1 cellular context compared by ENCODE assay signal in the genomic region with DNA sequence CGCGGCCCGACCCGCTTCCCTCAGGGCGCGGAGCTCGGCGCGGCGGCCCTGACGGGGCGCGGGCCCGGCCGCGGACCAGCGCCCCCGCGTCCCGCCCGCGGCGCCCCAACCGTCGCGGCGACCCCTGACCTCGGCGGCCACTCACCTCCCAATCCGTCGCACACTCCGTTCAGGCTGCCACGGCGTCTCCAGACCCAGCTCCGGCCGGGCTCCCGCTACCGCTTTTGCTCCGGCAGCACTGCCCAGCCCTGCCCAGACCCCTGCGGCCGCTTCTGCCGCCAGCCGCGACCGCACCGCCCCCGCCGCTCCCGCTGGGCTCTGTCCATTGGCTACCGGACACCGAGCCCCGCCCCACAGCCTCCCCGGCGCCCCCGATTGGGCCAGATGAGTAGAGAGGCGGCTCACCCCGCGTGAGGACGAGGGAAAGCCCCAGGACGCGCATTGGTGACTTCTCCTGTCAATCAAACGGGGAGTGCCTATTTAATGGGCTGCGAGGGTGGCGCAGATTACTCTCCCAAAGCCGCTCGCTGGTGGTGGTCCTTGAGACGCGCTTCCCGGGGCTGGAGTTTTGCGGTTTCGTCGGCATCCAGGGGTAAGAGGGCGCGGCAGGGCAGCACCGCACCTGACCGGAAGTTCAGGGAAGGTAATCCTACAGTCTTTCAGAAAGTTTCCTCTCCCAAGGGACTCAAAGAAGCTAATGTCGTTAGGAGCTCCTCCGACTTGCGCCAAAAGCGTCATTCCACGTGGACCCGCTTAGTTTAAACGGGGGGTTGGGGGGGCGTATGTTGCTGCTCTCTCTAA.
TF ChIP-seq lines count a peak whose summit lies in the region.

Gene PACSIN2, minus strand, starts transcription at position 274 of the 801 bp plus-strand sequence. CDS start 103,069 bp downstream, outside the sequence.

TF ChIP-seq in HepG2, 621 proteins besides CTCF, POLR2A, EP300 and RAD21 (continued from another document and continues in another):
- TF ChIP-seq AHDC1 (CRISPR knock-in tag; IDR thresholded peaks at IDR 0.05; ENCODE audit: borderline replicate concordance) (no peak), FOXA3 (CRISPR knock-in tag; IDR thresholded peaks at IDR 0.05) (peak; percentile 22; the same call in 1 of the 2 replicates), TEAD2 (CRISPR knock-in tag; IDR thresholded peaks at IDR 0.05) (no peak), ZNF878 (CRISPR knock-in tag; IDR thresholded peaks at IDR 0.05) (no peak), KLF13 (CRISPR knock-in tag; IDR thresholded peaks at IDR 0.05) (no peak), RORA (CRISPR knock-in tag; IDR thresholded peaks at IDR 0.05) (no peak), BRD4 (CRISPR knock-in tag; IDR thresholded peaks at IDR 0.05) (no peak; the same call in 1 of the 2 replicates), SMARCE1 (IDR thresholded peaks at IDR 0.05; ENCODE audit: borderline replicate concordance) (no peak), CERS6 (CRISPR knock-in tag; IDR thresholded peaks at IDR 0.05) (peak; percentile 48; the same call in 1 of the 2 replicates), PBX2 (CRISPR knock-in tag; IDR thresholded peaks at IDR 0.05) (peak; percentile 97), E2F1 (CRISPR knock-in tag; IDR thresholded peaks at IDR 0.05) (peak; percentile 60), ZNF496 (CRISPR knock-in tag; IDR thresholded peaks at IDR 0.05; ENCODE audit: insufficient replicate concordance) (no peak), ZNF737 (CRISPR knock-in tag; IDR thresholded peaks at IDR 0.05; ENCODE audit: borderline replicate concordance) (no peak), SMAD3 (CRISPR knock-in tag; IDR thresholded peaks at IDR 0.05) (peak; percentile 83; the same call in 1 of the 2 replicates), SOX13 (IDR thresholded peaks at IDR 0.05) (no peak), SOX13 (CRISPR knock-in tag; conservative IDR thresholded peaks at IDR 0.05 in 1 of 2, IDR thresholded peaks at IDR 0.05 in 1 of 2) (0 out of 4 replicates have a peak, but pooled peaks of 1 of the 2 experiments have one; percentile 21), IRF2 (CRISPR knock-in tag; IDR thresholded peaks at IDR 0.05) (0 out of 2 replicates have a peak, but pooled peaks have one; percentile 45), PHB2 (IDR thresholded peaks at IDR 0.05; ENCODE audit: partially characterized antibody) (no peak), FOXK2 (IDR thresholded peaks at IDR 0.05) (no peak), NFATC3 (CRISPR knock-in tag; IDR thresholded peaks at IDR 0.05) (no peak), ZSCAN21 (CRISPR knock-in tag; IDR thresholded peaks at IDR 0.05; ENCODE audit: borderline replicate concordance) (no peak; the same call in 1 of the 2 replicates), RBFOX2 (IDR thresholded peaks at IDR 0.05; ENCODE audit: low read depth, low read length) (peak; percentile 94), HOMEZ (CRISPR knock-in tag; IDR thresholded peaks at IDR 0.05; ENCODE audit: low read depth) (no peak), ONECUT2 (CRISPR knock-in tag; IDR thresholded peaks at IDR 0.05) (no peak), ATRX (CRISPR knock-in tag; IDR thresholded peaks at IDR 0.05; ENCODE audit: borderline replicate concordance) (no peak), ZBTB33 (CRISPR knock-in tag; IDR thresholded peaks at IDR 0.05) (no peak), ZBTB8A (CRISPR knock-in tag; IDR thresholded peaks at IDR 0.05; ENCODE audit: borderline replicate concordance, low read depth) (no peak), RARA (CRISPR knock-in tag; IDR thresholded peaks at IDR 0.05) (peak; percentile 31; the same call in 1 of the 2 replicates), POLR2AphosphoS5 (IDR thresholded peaks at IDR 0.05; ENCODE audit: low read depth, low read length) (peak; percentile 99), KLF9 (CRISPR knock-in tag; IDR thresholded peaks at IDR 0.05; ENCODE audit: low read depth) (no peak), NFE2L1 (CRISPR knock-in tag; IDR thresholded peaks at IDR 0.05; ENCODE audit: borderline replicate concordance) (no peak)
- TF ChIP-seq, protein P1, sequence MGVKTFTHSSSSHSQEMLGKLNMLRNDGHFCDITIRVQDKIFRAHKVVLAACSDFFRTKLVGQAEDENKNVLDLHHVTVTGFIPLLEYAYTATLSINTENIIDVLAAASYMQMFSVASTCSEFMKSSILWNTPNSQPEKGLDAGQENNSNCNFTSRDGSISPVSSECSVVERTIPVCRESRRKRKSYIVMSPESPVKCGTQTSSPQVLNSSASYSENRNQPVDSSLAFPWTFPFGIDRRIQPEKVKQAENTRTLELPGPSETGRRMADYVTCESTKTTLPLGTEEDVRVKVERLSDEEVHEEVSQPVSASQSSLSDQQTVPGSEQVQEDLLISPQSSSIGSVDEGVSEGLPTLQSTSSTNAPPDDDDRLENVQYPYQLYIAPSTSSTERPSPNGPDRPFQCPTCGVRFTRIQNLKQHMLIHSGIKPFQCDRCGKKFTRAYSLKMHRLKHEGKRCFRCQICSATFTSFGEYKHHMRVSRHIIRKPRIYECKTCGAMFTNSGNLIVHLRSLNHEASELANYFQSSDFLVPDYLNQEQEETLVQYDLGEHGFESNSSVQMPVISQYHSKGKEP (CRISPR knock-in tag; IDR thresholded peaks at IDR 0.05): no peak
- TF ChIP-seq, protein P2, sequence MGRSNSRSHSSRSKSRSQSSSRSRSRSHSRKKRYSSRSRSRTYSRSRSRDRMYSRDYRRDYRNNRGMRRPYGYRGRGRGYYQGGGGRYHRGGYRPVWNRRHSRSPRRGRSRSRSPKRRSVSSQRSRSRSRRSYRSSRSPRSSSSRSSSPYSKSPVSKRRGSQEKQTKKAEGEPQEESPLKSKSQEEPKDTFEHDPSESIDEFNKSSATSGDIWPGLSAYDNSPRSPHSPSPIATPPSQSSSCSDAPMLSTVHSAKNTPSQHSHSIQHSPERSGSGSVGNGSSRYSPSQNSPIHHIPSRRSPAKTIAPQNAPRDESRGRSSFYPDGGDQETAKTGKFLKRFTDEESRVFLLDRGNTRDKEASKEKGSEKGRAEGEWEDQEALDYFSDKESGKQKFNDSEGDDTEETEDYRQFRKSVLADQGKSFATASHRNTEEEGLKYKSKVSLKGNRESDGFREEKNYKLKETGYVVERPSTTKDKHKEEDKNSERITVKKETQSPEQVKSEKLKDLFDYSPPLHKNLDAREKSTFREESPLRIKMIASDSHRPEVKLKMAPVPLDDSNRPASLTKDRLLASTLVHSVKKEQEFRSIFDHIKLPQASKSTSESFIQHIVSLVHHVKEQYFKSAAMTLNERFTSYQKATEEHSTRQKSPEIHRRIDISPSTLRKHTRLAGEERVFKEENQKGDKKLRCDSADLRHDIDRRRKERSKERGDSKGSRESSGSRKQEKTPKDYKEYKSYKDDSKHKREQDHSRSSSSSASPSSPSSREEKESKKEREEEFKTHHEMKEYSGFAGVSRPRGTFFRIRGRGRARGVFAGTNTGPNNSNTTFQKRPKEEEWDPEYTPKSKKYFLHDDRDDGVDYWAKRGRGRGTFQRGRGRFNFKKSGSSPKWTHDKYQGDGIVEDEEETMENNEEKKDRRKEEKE (IDR thresholded peaks at IDR 0.05): no peak
- TF ChIP-seq, protein P3, sequence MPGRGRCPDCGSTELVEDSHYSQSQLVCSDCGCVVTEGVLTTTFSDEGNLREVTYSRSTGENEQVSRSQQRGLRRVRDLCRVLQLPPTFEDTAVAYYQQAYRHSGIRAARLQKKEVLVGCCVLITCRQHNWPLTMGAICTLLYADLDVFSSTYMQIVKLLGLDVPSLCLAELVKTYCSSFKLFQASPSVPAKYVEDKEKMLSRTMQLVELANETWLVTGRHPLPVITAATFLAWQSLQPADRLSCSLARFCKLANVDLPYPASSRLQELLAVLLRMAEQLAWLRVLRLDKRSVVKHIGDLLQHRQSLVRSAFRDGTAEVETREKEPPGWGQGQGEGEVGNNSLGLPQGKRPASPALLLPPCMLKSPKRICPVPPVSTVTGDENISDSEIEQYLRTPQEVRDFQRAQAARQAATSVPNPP (CRISPR knock-in tag; IDR thresholded peaks at IDR 0.05): no peak
